3 cellular contexts compared by ENCODE assay signal in genomic region chr6:54979161-54979560, GRCh38.
DNase-seq lines count a peak whose midpoint lies in the region; TF ChIP-seq lines count a peak whose summit lies in the region.
"Not testable (repeated sequence)": the region's sequence is repeated elsewhere in the genome, so short reads cannot be mapped to it uniquely, and the experiment has no call there.

No MANE protein-coding gene starts in this region.

- H3K4me1 ChIP-seq in spleen, testis: not testable (repeated sequence)

- not testable (repeated sequence) for TF ChIP-seq CTCF in chondrocyte (IDR thresholded peaks at IDR 0.05); spleen (IDR thresholded peaks at IDR 0.05 in 8 of 11, conservative IDR thresholded peaks at IDR 0.05 in 3 of 11); testis (IDR thresholded peaks at IDR 0.05)

- not testable (repeated sequence) for H3K27me3 ChIP-seq in spleen (replicated peaks in 1 of 7); testis

- TF ChIP-seq POLR2A in spleen (IDR thresholded peaks at IDR 0.05); testis (IDR thresholded peaks at IDR 0.05): not testable (repeated sequence)

- not testable (repeated sequence) for H3K36me3 ChIP-seq in spleen; testis (ENCODE audit: low read depth, missing control alignments)

- intact Hi-C loops in spleen (cut with DNase I; ENCODE audit: low total_unique reads); testis (cut with DNase I; ENCODE audit: low total_unique reads): not testable (repeated sequence)

- not testable (repeated sequence) for H3K4me1 Mint-ChIP-seq in chondrocyte (ENCODE audit: low read depth)

- peaks cover 0 to 24% (median 7%) of the 10 kb centered on the region in 8 donors for H3K9me3 ChIP-seq in spleen
- not testable (repeated sequence) for H3K9me3 ChIP-seq in testis

- H3K27me3 Mint-ChIP-seq in chondrocyte (ENCODE audit: low read depth): not testable (repeated sequence)

- H3K36me3 Mint-ChIP-seq in chondrocyte (ENCODE audit: low read depth): not testable (repeated sequence)

- H3K27ac Mint-ChIP-seq in chondrocyte (ENCODE audit: unreplicated experiment): not testable (repeated sequence)

- H3K9me3 Mint-ChIP-seq in chondrocyte (ENCODE audit: low read depth): peaks cover 10% of the 10 kb centered on the region

- DNase-seq in chondrocyte (ENCODE audit: low spot score) (peak; percentile 80), spleen (peak; percentile 56)
- not testable (repeated sequence) for DNase-seq in testis

- not testable (repeated sequence) for H3K27ac ChIP-seq in spleen, testis

- WGBS in spleen, 5 donors: 92 to 98% (median 95%) methylated on average over 4 to 24 of the region's 24 CpGs
- WGBS in testis, 2 donors: 66 to 70% methylated on average over 7 to 15 of the region's 24 CpGs

- H3K4me3 ChIP-seq in spleen: not testable (repeated sequence)
- peak overlapping the region; percentile 26 to 39 for H3K4me3 ChIP-seq in testis

- not testable (repeated sequence) for H3K4me3 Mint-ChIP-seq in chondrocyte (ENCODE audit: unreplicated experiment)
